In genomic region chr16:87869061-87869878, GRCh38 we compare ENCODE assay signal across 8 cellular contexts. TPM values are rescaled to one million over a fixed set of nuclear protein-coding genes. Genes with fewer than 3 reads are reported as not detected.
DNase-seq lines count a peak whose midpoint lies in the region; ATAC-seq and TF ChIP-seq lines count a peak whose summit lies in the region.
"Not testable (repeated sequence)": the region's sequence is repeated elsewhere in the genome, so short reads cannot be mapped to it uniquely, and the experiment has no call there.

Gene SLC7A5 (minus strand): TSS chr16:87869507. CDS start chr16:87869422, 85 bp downstream.

- TF ChIP-seq CTCF in HEK293 (tag by site-specific recombination; IDR thresholded peaks at IDR 0.05); heart left ventricle (IDR thresholded peaks at IDR 0.05); parathyroid adenoma (IDR thresholded peaks at IDR 0.05): not testable (repeated sequence)

- H3K9ac ChIP-seq in parathyroid adenoma = not testable (repeated sequence)

- H3K36me3 ChIP-seq in HEK293 (ENCODE audit: control insufficient read depth in 2 of 2, insufficient read depth in 1 of 2, low read length in 2 of 2); heart left ventricle; parathyroid adenoma (ENCODE audit: control insufficient read depth, insufficient read depth, low read length): not testable (repeated sequence)

- intact Hi-C loops in heart left ventricle (cut with DNase I) = not testable (repeated sequence)

- H3K4me2 ChIP-seq in parathyroid adenoma (ENCODE audit: low read length) = peak within 1 kb of the TSS; percentile 31

- H3K4me1 ChIP-seq in HEK293 (ENCODE audit: control insufficient read depth, insufficient read depth, low read length); parathyroid adenoma: not testable (repeated sequence)
- peaks cover 0 to 24% (median 5%) of the 10 kb centered on the region in 12 donors for H3K4me1 ChIP-seq in heart left ventricle

- peak within 1 kb of the TSS; percentile 75 for H2AFZ ChIP-seq in parathyroid adenoma

- H3K9me3 ChIP-seq in HEK293 (ENCODE audit: control insufficient read depth, insufficient read depth, low read depth, low read length); heart left ventricle; parathyroid adenoma (ENCODE audit: control insufficient read depth, low read length): not testable (repeated sequence)

- peaks cover 0 to 11% (median 0%) of the 10 kb centered on the region in 9 donors for H3K27me3 ChIP-seq in heart left ventricle
- not testable (repeated sequence) for H3K27me3 ChIP-seq in parathyroid adenoma (ENCODE audit: control insufficient read depth, insufficient read depth, low read length)

- POLR2A ChIA-PET in HEK293 (lab: Yijun Ruan, JAX) = interaction anchor here (0.6 to 4.2 kb wide), 11 partner anchors 8 to 485 kb away, joined by 3 to 55 read pairs (median 4); partner anchors contain the start of genes FBXO31 and KLHDC4

- CTCF ChIA-PET in HEK293 (lab: Yijun Ruan, JAX) = interaction anchor here (0.5 to 5.8 kb wide), 4 partner anchors 19 to 444 kb away, joined by 3 to 173 read pairs (median 62); no protein-coding TSS in a partner anchor

- DNase-seq in GF-D8 (lab: John Stamatoyannopoulos, UW) = peak; percentile 52
- DNase-seq in NAMALWA (ENCODE audit: low spot score) = peak; percentile 82
- DNase-seq in T-helper 9 cell = peak; percentile 86
- DNase-seq in amniotic epithelial cell (ENCODE audit: low read depth) = peak; percentile 39
- peak; percentile 76 to 92 (median 82) for DNase-seq in heart left ventricle
- peak; percentile 41 for DNase-seq in superior temporal gyrus (ENCODE audit: extremely low spot score)

- ATAC-seq in heart left ventricle = peak; percentile 52 to 92 (median 84)

- H3K79me2 ChIP-seq in parathyroid adenoma = not testable (repeated sequence)

- TF ChIP-seq POLR2A in heart left ventricle (IDR thresholded peaks at IDR 0.05) = peak in 1 of 2 donors; percentile 28

- H3K27ac ChIP-seq in HEK293 (ENCODE audit: extremely low read depth, low read depth, low read length) (peak within 1 kb of the TSS; percentile 7; the same call in 1 of the 2 replicates), heart left ventricle (peak within 1 kb of the TSS in 3 of 12 donors; percentile 25 to 73 (median 52))
- not testable (repeated sequence) for H3K27ac ChIP-seq in parathyroid adenoma

- WGBS in heart left ventricle, 4 donors = 1 to 7% (median 4%) methylated on average over 22 to 109 of the region's 109 CpGs

- peak within 1 kb of the TSS; percentile 51 for H3K4me3 ChIP-seq in HEK293 (ENCODE audit: low read depth, low read length)
- peak within 1 kb of the TSS in 11 of 12 donors; percentile 42 to 72 (median 56) for H3K4me3 ChIP-seq in heart left ventricle
- not testable (repeated sequence) for H3K4me3 ChIP-seq in parathyroid adenoma (ENCODE audit: low read depth, low read length)

TF ChIP-seq in HEK293, 187 proteins besides CTCF, POLR2A, EP300 and RAD21:
- TF ChIP-seq ZBTB26 (tag by site-specific recombination; optimal IDR thresholded peaks at IDR 0.05) (peak; percentile 77), ZNF692 (tag by site-specific recombination; IDR thresholded peaks at IDR 0.05) (peak; percentile 81), ZFHX2 (tag by site-specific recombination; conservative IDR thresholded peaks at IDR 0.05) (peak; percentile 61; the same call in 1 of the 2 replicates)
TF ChIP-seq in HEK293: peak in this region for 3; not testable (repeated sequence) for 184.

RNA-seq across cellular contexts. Expression of gene SLC7A5, which starts in this region (rescaled TPM):
- 10 to 100 TPM in 1 of 9 donors, 1 to 10 TPM in 8; 1.7 to 12.2 (median 3.0) TPM for total RNA-seq in heart left ventricle
- 1 to 10 TPM; 3.2 to 5.4 TPM for polyA plus RNA-seq in heart left ventricle
